19 cellular contexts compared by ENCODE assay signal in the genomic region with DNA sequence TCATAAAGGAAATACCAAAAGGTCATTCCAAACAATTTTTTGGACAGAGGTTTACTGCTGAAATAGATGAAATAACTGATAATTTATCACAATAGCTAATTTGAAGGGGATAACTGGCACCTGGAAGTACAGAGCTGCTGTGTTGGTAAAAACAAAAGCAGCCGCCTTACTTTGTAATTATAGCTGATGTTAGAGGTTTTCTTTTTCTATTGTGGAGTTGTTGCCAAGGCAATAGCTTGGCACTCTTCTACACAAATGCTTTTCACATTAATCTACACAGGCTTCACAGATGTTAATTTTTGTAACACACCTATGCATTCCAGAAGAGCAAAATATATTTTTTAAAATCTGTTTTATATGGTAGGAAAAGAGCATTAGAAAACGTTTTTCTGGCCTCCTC. TPM values are rescaled to one million over a fixed set of nuclear protein-coding genes. Genes with fewer than 3 reads are reported as not detected.
DNase-seq lines count a peak whose midpoint lies in the region; ATAC-seq and TF ChIP-seq lines count a peak whose summit lies in the region.
"Had no signal": no experiment of that assay in that cellular context is flagged by ENCODE, and none has a peak within 500 bp of the region (broad histone marks: within the 10 kb centered on the region; RNA-seq: fewer than 3 reads in every experiment).

No MANE protein-coding gene starts in this region.

- H3K4me2 ChIP-seq in parathyroid adenoma (ENCODE audit: low read length): peak overlapping the region; percentile 7
- H3K4me2 ChIP-seq: KMS-11 had no signal

- WGBS in heart left ventricle, 4 donors: 51 to 58% (median 56%) methylated on average over 2 of the region's 2 CpGs
- 43% methylated on average over 2 of the region's 2 CpGs for WGBS in right cardiac atrium
- WGBS in lower leg skin, 2 donors: 20% methylated on average over 2 of the region's 2 CpGs

- no peak for DNase-seq in heart left ventricle
- DNase-seq in right cardiac atrium: no peak
- DNase-seq in NCI-H748 (lab: John Stamatoyannopoulos, UW; ENCODE audit: unreplicated experiment): peak; percentile 78
- DNase-seq in fibroblast of the aortic adventitia (ENCODE audit: low read depth): peak; percentile 8
- DNase-seq in lower leg skin (ENCODE audit: low spot score in 2 of 2): no peak
- no peak for DNase-seq in GM10248 (ENCODE audit: extremely low spot score)
- DNase-seq: BE2C; CD4-positive, alpha-beta memory T cell; DND-41; GDM1; H7; NCI-H1092; NCI-H2029 treated with DMSO at 0.1 percent for 48 hours; SHP77 treated with DMSO at 0.1 percent for 48 hours had no signal

- ATAC-seq in heart left ventricle: peak in 2 of 4 donors; percentile 31 to 48
- no peak for ATAC-seq in right cardiac atrium
- ATAC-seq in GM19395 (IDR thresholded peaks at IDR 0.05; ENCODE audit: unreplicated experiment): no peak
- ATAC-seq: HepG2, Panc1 had no signal

- H3K27me3 ChIP-seq in heart left ventricle: peaks cover 0 to 53% (median 0%) of the 10 kb centered on the region in 9 donors
- no peaks in the 10 kb centered on the region for H3K27me3 ChIP-seq in right cardiac atrium (ENCODE audit: control insufficient read depth, insufficient read depth)
- no peaks in the 10 kb centered on the region for H3K27me3 ChIP-seq in parathyroid adenoma (ENCODE audit: control insufficient read depth, insufficient read depth, low read length)

- TF ChIP-seq POLR2A in heart left ventricle (IDR thresholded peaks at IDR 0.05) (no peak), lower leg skin (IDR thresholded peaks at IDR 0.05) (no peak)

- no peak overlapping the region for H3K9ac ChIP-seq in parathyroid adenoma
- H3K9ac ChIP-seq: KMS-11 had no signal

- H3K9me3 ChIP-seq in heart left ventricle (peaks cover 0 to 3% (median 0%) of the 10 kb centered on the region in 12 donors), right cardiac atrium (ENCODE audit: control insufficient read depth, low read length) (no peaks in the 10 kb centered on the region), parathyroid adenoma (ENCODE audit: control insufficient read depth, low read length) (no peaks in the 10 kb centered on the region)
- H3K9me3 ChIP-seq: BE2C had no signal

- peak overlapping the region in 8 of 12 donors; percentile 6 to 59 (median 42) for H3K27ac ChIP-seq in heart left ventricle
- no peak overlapping the region for H3K27ac ChIP-seq in right cardiac atrium (ENCODE audit: low read length)
- H3K27ac ChIP-seq in parathyroid adenoma: no peak overlapping the region
- H3K27ac ChIP-seq: KMS-11 had no signal

- H3K36me3 ChIP-seq in heart left ventricle: no peaks in the 10 kb centered on the region
- no peaks in the 10 kb centered on the region for H3K36me3 ChIP-seq in parathyroid adenoma (ENCODE audit: control insufficient read depth, insufficient read depth, low read length)
- H3K36me3 ChIP-seq: BE2C had no signal

- H3K4me3 ChIP-seq in heart left ventricle (no peak overlapping the region), right cardiac atrium (ENCODE audit: low read length) (no peak overlapping the region), fibroblast of the aortic adventitia (ENCODE audit: low read depth, low read length) (no peak overlapping the region), parathyroid adenoma (ENCODE audit: low read depth, low read length) (no peak overlapping the region), lower leg skin (ENCODE audit: low read depth, poor library complexity, severe bottlenecking) (no peak overlapping the region)

- TF ChIP-seq CTCF in heart left ventricle (IDR thresholded peaks at IDR 0.05) (no peak), fibroblast of the aortic adventitia (IDR thresholded peaks at IDR 0.05; ENCODE audit: insufficient read depth, low read length) (no peak), parathyroid adenoma (IDR thresholded peaks at IDR 0.05) (no peak), lower leg skin (IDR thresholded peaks at IDR 0.05) (no peak), GM10248 (IDR thresholded peaks at IDR 0.05; ENCODE audit: control extremely low read depth, extremely low read depth, low read depth, missing control alignments) (no peak)

- intact Hi-C loops in heart left ventricle (cut with DNase I): loop anchor here in 2 of 10 donors (5.0 kb wide), 2 partner anchors 51 to 76 kb away; no protein-coding TSS in a partner anchor
- intact Hi-C loops in right cardiac atrium (cut with DNase I): no loop called here
- intact Hi-C loops in lower leg skin (cut with DNase I; ENCODE audit: low total_unique reads): no loop called here

- POLR2A ChIA-PET in GM10248 (lab: Yijun Ruan, JAX): no interaction called here

- CTCF ChIA-PET in GM10248 (lab: Yijun Ruan, JAX): no interaction called here

- H3K4me1 ChIP-seq in heart left ventricle (peaks cover 0 to 35% (median 13%) of the 10 kb centered on the region in 12 donors), right cardiac atrium (ENCODE audit: control insufficient read depth, insufficient read depth, low read length) (peaks cover 2% of the 10 kb centered on the region), parathyroid adenoma (no peaks in the 10 kb centered on the region)
- H3K4me1 ChIP-seq: BE2C had no signal

- no peak overlapping the region for H2AFZ ChIP-seq in parathyroid adenoma

- no peaks in the 10 kb centered on the region for H3K79me2 ChIP-seq in parathyroid adenoma

RNA-seq across cellular contexts. Expression of gene LACC1, which starts 56.9 kb away (rescaled TPM):
- 10 to 100 TPM in 2 of 9 donors, 1 to 10 TPM in 7; 2.7 to 17.8 (median 4.3) TPM for total RNA-seq in heart left ventricle
- polyA plus RNA-seq in heart left ventricle: 1 to 10 TPM; 3.0 to 7.8 TPM
- 10 to 100 TPM in 2 of 4 donors, 1 to 10 TPM in 2; 6.6 to 13.4 (median 9.1) TPM for total RNA-seq in right cardiac atrium
- polyA plus RNA-seq in right cardiac atrium: 6.0 TPM
- 22.9 and 32.9 TPM in 2 replicates for total RNA-seq in fibroblast of the aortic adventitia (ENCODE audit: low replicate concordance)
- total RNA-seq in lower leg skin: 1 to 10 TPM; 2.7 to 6.8 (median 4.3) TPM

RNA-seq across cellular contexts. Expression of gene CCDC122, which starts 57.1 kb away (rescaled TPM):
- total RNA-seq in heart left ventricle (1 to 10 TPM; 2.3 to 10.0 (median 4.9) TPM), right cardiac atrium (10 to 100 TPM in 2 of 4 donors, 1 to 10 TPM in 2; 4.6 to 15.6 (median 10.1) TPM), fibroblast of the aortic adventitia (ENCODE audit: low replicate concordance) (1.1 and 11.2 TPM in 2 replicates), lower leg skin (1 to 10 TPM; 1.3 to 5.1 (median 2.1) TPM)
- polyA plus RNA-seq in heart left ventricle (1 to 10 TPM; 1.4 to 5.2 TPM), right cardiac atrium (7.1 TPM)

Comparison
In these comparisons a context has a peak if more than half of its experiments do, and no peak if none do; other contexts are left out.
1. H3K27ac ChIP-seq: peak in heart left ventricle (8 of 12); none in right cardiac atrium (single experiment) and parathyroid adenoma (single experiment).
2. DNase-seq: peak in NCI-H748 (single experiment) and fibroblast of the aortic adventitia (single experiment); none in heart left ventricle (0 of 5), right cardiac atrium (0 of 3), lower leg skin (0 of 2) and GM10248 (single experiment).